Comparison of ENCODE assay signal across 19 cellular contexts in genomic region chr10:71084818-71085126, GRCh38.
"Had no signal": no experiment of that assay in that cellular context is flagged by ENCODE, and none has a peak within 500 bp of the region (broad histone marks: within the 10 kb centered on the region; RNA-seq: fewer than 3 reads in every experiment).

No MANE protein-coding gene starts in this region.

- H3K27me3 ChIP-seq: heart left ventricle, neutrophil, sigmoid colon had no signal

- H3K4me3 ChIP-seq: gastroesophageal sphincter, heart left ventricle, sigmoid colon had no signal

- H3K36me3 Mint-ChIP-seq: naive thymus-derived CD8-positive, alpha-beta T cell; stimulated activated naive B cell treated with anti-CD40 and anti-IgM and Interleukin-4, amounts not matched to agents 10 μg/mL and 1 μg/mL and 100 μg/mL, for 72 hours had no signal

- DNase-seq: activated CD4-positive, alpha-beta T cell treated with anti-CD3 and anti-CD28 coated beads, Interleukin-2, amount 10 ng/mL, durations not matched to agents 24 days and 14 days; activated CD4-positive, CD25-positive, alpha-beta regulatory T cell; activated naive CD4-positive, alpha-beta T cell treated with anti-CD3 and anti-CD28 coated beads, Interleukin-2, amount 50 U/mL, for 16 hours; activated T-cell treated with anti-CD3 and anti-CD28 coated beads, Interleukin-2, amount 50 U/mL, for 1 hour; cortex of kidney; effector CD4-positive, alpha-beta T cell; mesenchymal stem cell; sigmoid colon; stimulated activated CD4-positive, alpha-beta T cell treated with anti-CD3 and anti-CD28 coated beads, Interleukin-4, amount 100 ng/mL, for 4 hours; stimulated activated naive B cell treated with anti-CD40 and anti-IgM and Interleukin-4, amounts not matched to agents 10 μg/mL and 1 μg/mL and 100 μg/mL, for 72 hours; T-helper 1 cell; T-helper 9 cell had no signal

- H3K4me1 ChIP-seq: gastroesophageal sphincter, heart left ventricle, parathyroid adenoma, sigmoid colon had no signal

- H3K9ac ChIP-seq: parathyroid adenoma had no signal

- H3K27ac ChIP-seq: gastroesophageal sphincter, heart left ventricle, neutrophil, parathyroid adenoma, sigmoid colon had no signal

- H3K9me3 ChIP-seq: gastroesophageal sphincter, heart left ventricle, neutrophil, sigmoid colon had no signal

- ATAC-seq: esophagus mucosa; gastroesophageal sphincter; heart left ventricle; naive thymus-derived CD8-positive, alpha-beta T cell; stimulated activated naive B cell treated with anti-CD40 and anti-IgM and Interleukin-4, amounts not matched to agents 10 μg/mL and 1 μg/mL and 100 μg/mL, for 72 hours had no signal

- H3K36me3 ChIP-seq: gastroesophageal sphincter, heart left ventricle, neutrophil, sigmoid colon had no signal

- H3K9me3 Mint-ChIP-seq: activated CD4-positive, alpha-beta T cell treated with anti-CD3 and anti-CD28 coated beads, Interleukin-2, amount 10 ng/mL, durations not matched to agents 24 days and 14 days; naive thymus-derived CD8-positive, alpha-beta T cell; stimulated activated naive B cell treated with anti-CD40 and anti-IgM and Interleukin-4, amounts not matched to agents 10 μg/mL and 1 μg/mL and 100 μg/mL, for 72 hours had no signal

- FAIRE-seq: urothelium cell line had no signal

- H3K79me2 ChIP-seq: parathyroid adenoma had no signal

- H2AFZ ChIP-seq: parathyroid adenoma had no signal

- H3K4me1 Mint-ChIP-seq: activated CD4-positive, alpha-beta T cell treated with anti-CD3 and anti-CD28 coated beads, Interleukin-2, amount 10 ng/mL, durations not matched to agents 24 days and 14 days; naive thymus-derived CD8-positive, alpha-beta T cell; stimulated activated naive B cell treated with anti-CD40 and anti-IgM and Interleukin-4, amounts not matched to agents 10 μg/mL and 1 μg/mL and 100 μg/mL, for 72 hours had no signal

- H3K4me3 Mint-ChIP-seq: activated CD4-positive, alpha-beta T cell treated with anti-CD3 and anti-CD28 coated beads, Interleukin-2, amount 10 ng/mL, durations not matched to agents 24 days and 14 days; naive thymus-derived CD8-positive, alpha-beta T cell; stimulated activated naive B cell treated with anti-CD40 and anti-IgM and Interleukin-4, amounts not matched to agents 10 μg/mL and 1 μg/mL and 100 μg/mL, for 72 hours had no signal

- H3K27ac Mint-ChIP-seq: activated CD4-positive, alpha-beta T cell treated with anti-CD3 and anti-CD28 coated beads, Interleukin-2, amount 10 ng/mL, durations not matched to agents 24 days and 14 days; naive thymus-derived CD8-positive, alpha-beta T cell; stimulated activated naive B cell treated with anti-CD40 and anti-IgM and Interleukin-4, amounts not matched to agents 10 μg/mL and 1 μg/mL and 100 μg/mL, for 72 hours had no signal
